In genomic region chr5:171168177-171168576, GRCh38 we compare ENCODE assay signal across 22 cellular contexts.
"Had no signal": no experiment of that assay in that cellular context is flagged by ENCODE, and none has a peak within 500 bp of the region (broad histone marks: within the 10 kb centered on the region; RNA-seq: fewer than 3 reads in every experiment).

No MANE protein-coding gene starts in this region.

- H3K4me1 Mint-ChIP-seq: activated CD4-positive, alpha-beta T cell treated with anti-CD3 and anti-CD28 coated beads for 36 hours; central memory CD8-positive, alpha-beta T cell; stimulated activated memory B cell treated with anti-CD40 and anti-IgM and Interleukin-4, amounts not matched to agents 10 μg/mL and 1 μg/mL and 100 μg/mL, for 72 hours had no signal

- ATAC-seq: activated CD4-positive, alpha-beta T cell treated with anti-CD3 and anti-CD28 coated beads for 36 hours; activated T-cell treated with anti-CD3 and anti-CD28 coated beads, Interleukin-2, amount 50 U/mL, for 4 hours; gastroesophageal sphincter; heart right ventricle; left colon; right lobe of liver; stimulated activated memory B cell treated with anti-CD40 and anti-IgM and Interleukin-4, amounts not matched to agents 10 μg/mL and 1 μg/mL and 100 μg/mL, for 72 hours; WTC11 had no signal

- H3K4me3 Mint-ChIP-seq: activated CD4-positive, alpha-beta T cell treated with anti-CD3 and anti-CD28 coated beads for 36 hours; activated naive CD8-positive, alpha-beta T cell; activated T-cell treated with anti-CD3 and anti-CD28 coated beads, Interleukin-2, amount 50 U/mL, for 4 hours; central memory CD8-positive, alpha-beta T cell; stimulated activated memory B cell treated with anti-CD40 and anti-IgM and Interleukin-4, amounts not matched to agents 10 μg/mL and 1 μg/mL and 100 μg/mL, for 72 hours; WTC11 had no signal

- H3K36me3 Mint-ChIP-seq: activated naive CD8-positive, alpha-beta T cell; stimulated activated memory B cell treated with anti-CD40 and anti-IgM and Interleukin-4, amounts not matched to agents 10 μg/mL and 1 μg/mL and 100 μg/mL, for 72 hours; WTC11 had no signal

- DNase-seq: activated CD4-positive, alpha-beta T cell treated with anti-CD3 and anti-CD28 coated beads for 36 hours; activated CD4-positive, alpha-beta T cell treated with anti-CD3 and anti-CD28 coated beads, Interleukin-2, amount 50 U/mL, for 4 hours; activated CD8-positive, alpha-beta memory T cell treated with anti-CD3 and anti-CD28 coated beads, Interleukin-2, amount 50 U/mL, for 48 hours; activated naive CD4-positive, alpha-beta T cell; activated T-cell treated with anti-CD3 and anti-CD28 coated beads, Interleukin-2, amount 50 U/mL, for 4 hours; adrenal gland; colonic mucosa; dorsolateral prefrontal cortex; heart right ventricle; left colon; mesenchymal stem cell; occipital lobe; right lobe of liver; stimulated activated CD4-positive, alpha-beta T cell treated with anti-CD3 and anti-CD28 coated beads, Interleukin-15, amount 100 ng/mL, for 24 hours; stomach; T-helper 9 cell had no signal

- H3K9me3 Mint-ChIP-seq: activated T-cell treated with anti-CD3 and anti-CD28 coated beads, Interleukin-2, amount 50 U/mL, for 4 hours; activated T-helper 2 cell treated with anti-CD3 and anti-CD28 coated beads, Interferon-gamma antibody, Interleukin-2, Interleukin-4, amounts not matched to agents 10 μg/mL and 5 μg/mL and 100 μg/mL, durations not matched to agents 14 hours and 24 hours and 36 hours; central memory CD8-positive, alpha-beta T cell; stimulated activated memory B cell treated with anti-CD40 and anti-IgM and Interleukin-4, amounts not matched to agents 10 μg/mL and 1 μg/mL and 100 μg/mL, for 72 hours; WTC11 had no signal

- H3K27ac Mint-ChIP-seq: activated CD4-positive, alpha-beta T cell treated with anti-CD3 and anti-CD28 coated beads for 36 hours; activated naive CD8-positive, alpha-beta T cell; activated T-helper 2 cell treated with anti-CD3 and anti-CD28 coated beads, Interferon-gamma antibody, Interleukin-2, Interleukin-4, amounts not matched to agents 10 μg/mL and 5 μg/mL and 100 μg/mL, durations not matched to agents 14 hours and 24 hours and 36 hours; stimulated activated memory B cell treated with anti-CD40 and anti-IgM and Interleukin-4, amounts not matched to agents 10 μg/mL and 1 μg/mL and 100 μg/mL, for 72 hours; WTC11 had no signal

- H3K27me3 Mint-ChIP-seq: activated naive CD8-positive, alpha-beta T cell; stimulated activated memory B cell treated with anti-CD40 and anti-IgM and Interleukin-4, amounts not matched to agents 10 μg/mL and 1 μg/mL and 100 μg/mL, for 72 hours had no signal
